ENCODE assay signal across 27 cellular contexts in the genomic region with DNA sequence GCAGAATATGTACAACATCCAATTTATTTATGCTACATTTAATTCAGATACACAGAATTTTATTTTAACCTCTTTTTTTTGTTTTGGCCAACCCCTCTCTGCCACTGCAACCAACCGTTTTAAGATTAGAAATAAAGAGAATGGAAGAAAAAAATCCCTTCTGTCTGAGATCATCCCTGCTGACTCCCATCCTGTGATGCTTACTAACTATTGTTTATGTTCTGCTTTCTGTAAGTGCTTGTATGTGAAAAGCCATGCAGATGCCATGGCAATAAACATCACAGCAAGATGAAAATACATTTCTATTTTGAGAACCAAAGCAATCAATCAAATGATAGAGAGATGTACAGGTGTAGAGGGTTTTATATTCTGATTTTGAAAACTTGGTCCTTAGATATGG.
"Had no signal": no experiment of that assay in that cellular context is flagged by ENCODE, and none has a peak within 500 bp of the region (broad histone marks: within the 10 kb centered on the region; RNA-seq: fewer than 3 reads in every experiment).

No MANE protein-coding gene starts in this region.

- H2AFZ ChIP-seq: neural progenitor cell, parathyroid adenoma had no signal

- H3K9ac ChIP-seq: neural progenitor cell, parathyroid adenoma had no signal

- DNase-seq: naive thymus-derived CD8-positive, alpha-beta T cell; nephron progenitor cell; occipital lobe; ovary; posterior cingulate gyrus; psoas muscle; right cardiac atrium; right lobe of liver; sigmoid colon; small intestine; stimulated activated CD4-positive, alpha-beta T cell treated with anti-CD3 and anti-CD28 coated beads, Interleukin-15, amount 100 ng/mL, for 24 hours; stimulated activated CD4-positive, alpha-beta T cell treated with anti-CD3 and anti-CD28 coated beads, Interleukin-2, amount 100 ng/mL, for 24 hours; stimulated activated CD4-positive, alpha-beta T cell treated with anti-CD3 and anti-CD28 coated beads, Interleukin-2, amount 100 ng/mL, for 48 hours; stimulated activated CD4-positive, alpha-beta T cell treated with anti-CD3 and anti-CD28 coated beads, Interleukin-4, amount 100 ng/mL, for 24 hours; stimulated activated naive B cell treated with anti-CD40 and anti-IgM and Interleukin-4, amounts not matched to agents 10 μg/mL and 1 μg/mL and 100 μg/mL, for 72 hours; stimulated activated naive CD4-positive, alpha-beta T cell treated with Interleukin-2 at 50 U/mL for 16 hours; stomach; thyroid gland; trophoblast cell; upper lobe of left lung had no signal

- H3K4me3 ChIP-seq: neural progenitor cell, ovary, psoas muscle, right lobe of liver, sigmoid colon, stomach, thoracic aorta, thyroid gland, tibial nerve, upper lobe of left lung, vagina had no signal

- ATAC-seq: naive thymus-derived CD8-positive, alpha-beta T cell; natural killer cell treated with Interleukin-12 subunit alpha and Interleukin-12 subunit beta and Interleukin-15 and Interleukin-18, amount 100 ng/mL, for 72 hours; psoas muscle; right cardiac atrium; right lobe of liver; stimulated activated effector memory CD8-positive, alpha-beta T cell treated with anti-CD3 and anti-CD28 coated beads, Interleukin-12 subunit alpha, Interleukin-12 subunit beta, amount 100 ng/mL, for 72 hours; stimulated activated naive B cell treated with anti-CD40 and anti-IgM and Interleukin-4, amounts not matched to agents 10 μg/mL and 1 μg/mL and 100 μg/mL, for 72 hours had no signal

- H3K27ac ChIP-seq: neural progenitor cell, ovary, parathyroid adenoma, psoas muscle, right lobe of liver, sigmoid colon, stomach, thoracic aorta, thyroid gland, tibial nerve, upper lobe of left lung, vagina had no signal

- H3K27me3 ChIP-seq: neural progenitor cell, ovary, right lobe of liver, sigmoid colon, thyroid gland, tibial nerve, upper lobe of left lung, vagina had no signal

- H3K36me3 ChIP-seq: neural progenitor cell, ovary, right lobe of liver, sigmoid colon, stomach, thoracic aorta, thyroid gland, tibial nerve, upper lobe of left lung, vagina had no signal

- H3K9me3 ChIP-seq: ovary, psoas muscle, right lobe of liver, sigmoid colon, stomach, thoracic aorta, thyroid gland, tibial nerve, upper lobe of left lung, vagina had no signal

- H3K4me2 ChIP-seq: neural progenitor cell had no signal

- H3K4me1 ChIP-seq: neural progenitor cell, parathyroid adenoma, psoas muscle, right lobe of liver, sigmoid colon, stomach, thyroid gland, tibial nerve, upper lobe of left lung, vagina had no signal

- H3K79me2 ChIP-seq: parathyroid adenoma had no signal
